ENCODE assay signal across 1 cellular context in the genomic region with DNA sequence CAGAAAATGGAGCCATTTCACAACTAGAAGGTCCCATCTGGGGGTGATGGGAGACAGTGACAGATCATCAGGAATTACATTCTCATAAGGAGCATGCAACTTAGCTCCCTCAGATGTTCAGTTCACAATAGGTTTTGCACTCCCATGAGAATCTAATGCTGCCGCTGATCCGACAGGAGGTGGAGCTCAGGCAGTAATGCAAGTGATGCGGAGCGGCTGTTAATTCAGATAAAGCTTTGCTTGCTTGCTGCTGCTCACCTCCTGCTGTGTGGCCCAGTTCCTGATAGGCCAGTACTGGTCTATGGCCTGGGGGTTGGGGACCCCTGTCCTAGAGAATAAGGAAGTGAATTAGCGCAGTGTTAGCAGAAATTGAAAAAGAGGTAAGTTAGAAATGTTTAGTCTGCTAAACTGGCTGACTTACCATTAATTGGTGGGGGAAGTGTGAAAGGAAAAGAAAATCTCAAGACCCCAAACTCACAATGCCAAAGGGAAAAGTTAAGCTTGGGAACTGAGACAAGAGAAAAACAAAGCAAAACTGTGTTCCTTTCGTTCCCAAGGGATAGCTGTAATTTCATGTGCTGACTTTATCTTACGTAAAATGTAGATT.
TF ChIP-seq lines count a peak whose summit lies in the region.

No MANE protein-coding gene starts in this region.

TF ChIP-seq in H1, 55 proteins besides CTCF, POLR2A, EP300 and RAD21 (continued from another document):
- TF ChIP-seq JUND (IDR thresholded peaks at IDR 0.05; ENCODE audit: low read length) (no peak), NANOG (IDR thresholded peaks at IDR 0.05; ENCODE audit: insufficient read depth, low read depth, low read length, poor library complexity, severe bottlenecking) (peak; percentile 10), CEBPB (IDR thresholded peaks at IDR 0.05; ENCODE audit: low read depth, low read length) (no peak), BRCA1 (IDR thresholded peaks at IDR 0.05; ENCODE audit: low read depth, low read length) (no peak), POLR2AphosphoS5 (IDR thresholded peaks at IDR 0.05; ENCODE audit: low read depth, low read length) (0 out of 2 replicates have a peak, but pooled peaks have one; percentile 29), BCL11A (IDR thresholded peaks at IDR 0.05; ENCODE audit: low read depth in 2 of 2, low read length in 2 of 2) (no peak), RBBP5 (IDR thresholded peaks at IDR 0.05; ENCODE audit: borderline replicate concordance, low read depth, low read length) (0 out of 2 replicates have a peak, but pooled peaks have one; percentile 55)
- TF ChIP-seq, protein P1, sequence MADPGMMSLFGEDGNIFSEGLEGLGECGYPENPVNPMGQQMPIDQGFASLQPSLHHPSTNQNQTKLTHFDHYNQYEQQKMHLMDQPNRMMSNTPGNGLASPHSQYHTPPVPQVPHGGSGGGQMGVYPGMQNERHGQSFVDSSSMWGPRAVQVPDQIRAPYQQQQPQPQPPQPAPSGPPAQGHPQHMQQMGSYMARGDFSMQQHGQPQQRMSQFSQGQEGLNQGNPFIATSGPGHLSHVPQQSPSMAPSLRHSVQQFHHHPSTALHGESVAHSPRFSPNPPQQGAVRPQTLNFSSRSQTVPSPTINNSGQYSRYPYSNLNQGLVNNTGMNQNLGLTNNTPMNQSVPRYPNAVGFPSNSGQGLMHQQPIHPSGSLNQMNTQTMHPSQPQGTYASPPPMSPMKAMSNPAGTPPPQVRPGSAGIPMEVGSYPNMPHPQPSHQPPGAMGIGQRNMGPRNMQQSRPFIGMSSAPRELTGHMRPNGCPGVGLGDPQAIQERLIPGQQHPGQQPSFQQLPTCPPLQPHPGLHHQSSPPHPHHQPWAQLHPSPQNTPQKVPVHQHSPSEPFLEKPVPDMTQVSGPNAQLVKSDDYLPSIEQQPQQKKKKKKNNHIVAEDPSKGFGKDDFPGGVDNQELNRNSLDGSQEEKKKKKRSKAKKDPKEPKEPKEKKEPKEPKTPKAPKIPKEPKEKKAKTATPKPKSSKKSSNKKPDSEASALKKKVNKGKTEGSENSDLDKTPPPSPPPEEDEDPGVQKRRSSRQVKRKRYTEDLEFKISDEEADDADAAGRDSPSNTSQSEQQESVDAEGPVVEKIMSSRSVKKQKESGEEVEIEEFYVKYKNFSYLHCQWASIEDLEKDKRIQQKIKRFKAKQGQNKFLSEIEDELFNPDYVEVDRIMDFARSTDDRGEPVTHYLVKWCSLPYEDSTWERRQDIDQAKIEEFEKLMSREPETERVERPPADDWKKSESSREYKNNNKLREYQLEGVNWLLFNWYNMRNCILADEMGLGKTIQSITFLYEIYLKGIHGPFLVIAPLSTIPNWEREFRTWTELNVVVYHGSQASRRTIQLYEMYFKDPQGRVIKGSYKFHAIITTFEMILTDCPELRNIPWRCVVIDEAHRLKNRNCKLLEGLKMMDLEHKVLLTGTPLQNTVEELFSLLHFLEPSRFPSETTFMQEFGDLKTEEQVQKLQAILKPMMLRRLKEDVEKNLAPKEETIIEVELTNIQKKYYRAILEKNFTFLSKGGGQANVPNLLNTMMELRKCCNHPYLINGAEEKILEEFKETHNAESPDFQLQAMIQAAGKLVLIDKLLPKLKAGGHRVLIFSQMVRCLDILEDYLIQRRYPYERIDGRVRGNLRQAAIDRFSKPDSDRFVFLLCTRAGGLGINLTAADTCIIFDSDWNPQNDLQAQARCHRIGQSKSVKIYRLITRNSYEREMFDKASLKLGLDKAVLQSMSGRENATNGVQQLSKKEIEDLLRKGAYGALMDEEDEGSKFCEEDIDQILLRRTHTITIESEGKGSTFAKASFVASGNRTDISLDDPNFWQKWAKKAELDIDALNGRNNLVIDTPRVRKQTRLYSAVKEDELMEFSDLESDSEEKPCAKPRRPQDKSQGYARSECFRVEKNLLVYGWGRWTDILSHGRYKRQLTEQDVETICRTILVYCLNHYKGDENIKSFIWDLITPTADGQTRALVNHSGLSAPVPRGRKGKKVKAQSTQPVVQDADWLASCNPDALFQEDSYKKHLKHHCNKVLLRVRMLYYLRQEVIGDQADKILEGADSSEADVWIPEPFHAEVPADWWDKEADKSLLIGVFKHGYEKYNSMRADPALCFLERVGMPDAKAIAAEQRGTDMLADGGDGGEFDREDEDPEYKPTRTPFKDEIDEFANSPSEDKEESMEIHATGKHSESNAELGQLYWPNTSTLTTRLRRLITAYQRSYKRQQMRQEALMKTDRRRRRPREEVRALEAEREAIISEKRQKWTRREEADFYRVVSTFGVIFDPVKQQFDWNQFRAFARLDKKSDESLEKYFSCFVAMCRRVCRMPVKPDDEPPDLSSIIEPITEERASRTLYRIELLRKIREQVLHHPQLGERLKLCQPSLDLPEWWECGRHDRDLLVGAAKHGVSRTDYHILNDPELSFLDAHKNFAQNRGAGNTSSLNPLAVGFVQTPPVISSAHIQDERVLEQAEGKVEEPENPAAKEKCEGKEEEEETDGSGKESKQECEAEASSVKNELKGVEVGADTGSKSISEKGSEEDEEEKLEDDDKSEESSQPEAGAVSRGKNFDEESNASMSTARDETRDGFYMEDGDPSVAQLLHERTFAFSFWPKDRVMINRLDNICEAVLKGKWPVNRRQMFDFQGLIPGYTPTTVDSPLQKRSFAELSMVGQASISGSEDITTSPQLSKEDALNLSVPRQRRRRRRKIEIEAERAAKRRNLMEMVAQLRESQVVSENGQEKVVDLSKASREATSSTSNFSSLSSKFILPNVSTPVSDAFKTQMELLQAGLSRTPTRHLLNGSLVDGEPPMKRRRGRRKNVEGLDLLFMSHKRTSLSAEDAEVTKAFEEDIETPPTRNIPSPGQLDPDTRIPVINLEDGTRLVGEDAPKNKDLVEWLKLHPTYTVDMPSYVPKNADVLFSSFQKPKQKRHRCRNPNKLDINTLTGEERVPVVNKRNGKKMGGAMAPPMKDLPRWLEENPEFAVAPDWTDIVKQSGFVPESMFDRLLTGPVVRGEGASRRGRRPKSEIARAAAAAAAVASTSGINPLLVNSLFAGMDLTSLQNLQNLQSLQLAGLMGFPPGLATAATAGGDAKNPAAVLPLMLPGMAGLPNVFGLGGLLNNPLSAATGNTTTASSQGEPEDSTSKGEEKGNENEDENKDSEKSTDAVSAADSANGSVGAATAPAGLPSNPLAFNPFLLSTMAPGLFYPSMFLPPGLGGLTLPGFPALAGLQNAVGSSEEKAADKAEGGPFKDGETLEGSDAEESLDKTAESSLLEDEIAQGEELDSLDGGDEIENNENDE (IDR thresholded peaks at IDR 0.05; ENCODE audit: insufficient replicate concordance, low read length) = peak; percentile 18
